ENCODE assay signal across 1 cellular context in genomic region chr10:86400705-86401587, GRCh38.
A peak's percentile ranks its signal among the peaks of the same experiment; 100 is the strongest.
TF ChIP-seq lines count a peak whose summit lies in the region.

No MANE protein-coding gene starts in this region.

TF ChIP-seq in HepG2, 621 proteins besides CTCF, POLR2A, EP300 and RAD21 (continued from another document):
- no peak for TF ChIP-seq ASH2L (IDR thresholded peaks at IDR 0.05; ENCODE audit: insufficient read length, low read depth, low read length)
- TF ChIP-seq HNF4A (CRISPR knock-in tag; IDR thresholded peaks at IDR 0.05), result no peak
- TF ChIP-seq MXD4 (CRISPR knock-in tag; IDR thresholded peaks at IDR 0.05), result no peak
- no peak for TF ChIP-seq ZSCAN30 (CRISPR knock-in tag; IDR thresholded peaks at IDR 0.05)
- TF ChIP-seq, protein P1, sequence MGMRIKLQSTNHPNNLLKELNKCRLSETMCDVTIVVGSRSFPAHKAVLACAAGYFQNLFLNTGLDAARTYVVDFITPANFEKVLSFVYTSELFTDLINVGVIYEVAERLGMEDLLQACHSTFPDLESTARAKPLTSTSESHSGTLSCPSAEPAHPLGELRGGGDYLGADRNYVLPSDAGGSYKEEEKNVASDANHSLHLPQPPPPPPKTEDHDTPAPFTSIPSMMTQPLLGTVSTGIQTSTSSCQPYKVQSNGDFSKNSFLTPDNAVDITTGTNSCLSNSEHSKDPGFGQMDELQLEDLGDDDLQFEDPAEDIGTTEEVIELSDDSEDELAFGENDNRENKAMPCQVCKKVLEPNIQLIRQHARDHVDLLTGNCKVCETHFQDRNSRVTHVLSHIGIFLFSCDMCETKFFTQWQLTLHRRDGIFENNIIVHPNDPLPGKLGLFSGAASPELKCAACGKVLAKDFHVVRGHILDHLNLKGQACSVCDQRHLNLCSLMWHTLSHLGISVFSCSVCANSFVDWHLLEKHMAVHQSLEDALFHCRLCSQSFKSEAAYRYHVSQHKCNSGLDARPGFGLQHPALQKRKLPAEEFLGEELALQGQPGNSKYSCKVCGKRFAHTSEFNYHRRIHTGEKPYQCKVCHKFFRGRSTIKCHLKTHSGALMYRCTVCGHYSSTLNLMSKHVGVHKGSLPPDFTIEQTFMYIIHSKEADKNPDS (CRISPR knock-in tag; IDR thresholded peaks at IDR 0.05), result no peak
- TF ChIP-seq TRAFD1 (CRISPR knock-in tag; IDR thresholded peaks at IDR 0.05; ENCODE audit: borderline replicate concordance), result no peak
- peak; percentile 69; the same call in 1 of the 2 replicates for TF ChIP-seq HNRNPL (IDR thresholded peaks at IDR 0.05; ENCODE audit: low read depth, low read length)
- TF ChIP-seq RXRB (CRISPR knock-in tag; IDR thresholded peaks at IDR 0.05; ENCODE audit: borderline replicate concordance), result no peak
- no peak for TF ChIP-seq ZNF572 (CRISPR knock-in tag; IDR thresholded peaks at IDR 0.05)
- no peak for TF ChIP-seq MTF2 (CRISPR knock-in tag; IDR thresholded peaks at IDR 0.05; ENCODE audit: borderline replicate concordance)
- no peak for TF ChIP-seq TEAD3 (CRISPR knock-in tag; optimal IDR thresholded peaks at IDR 0.05; ENCODE audit: borderline replicate concordance)
- peak; percentile 68; the same call in 1 of the 2 replicates for TF ChIP-seq ZNF235 (CRISPR knock-in tag; IDR thresholded peaks at IDR 0.05; ENCODE audit: borderline replicate concordance)
- TF ChIP-seq ZNF605 (CRISPR knock-in tag; IDR thresholded peaks at IDR 0.05), result 0 out of 2 replicates have a peak, but pooled peaks have one; percentile 51
- peak; percentile 95; the same call in 1 of the 2 replicates for TF ChIP-seq KDM1A (CRISPR knock-in tag; IDR thresholded peaks at IDR 0.05)
- TF ChIP-seq ZNF350 (CRISPR knock-in tag; IDR thresholded peaks at IDR 0.05; ENCODE audit: borderline replicate concordance, low read depth), result no peak
- no peak; the same call in 1 of the 2 replicates for TF ChIP-seq THAP7 (CRISPR knock-in tag; IDR thresholded peaks at IDR 0.05)
- TF ChIP-seq PHB2 (IDR thresholded peaks at IDR 0.05; ENCODE audit: partially characterized antibody), result no peak
- no peak for TF ChIP-seq RARG (CRISPR knock-in tag; IDR thresholded peaks at IDR 0.05; ENCODE audit: low read depth)
- no peak for TF ChIP-seq IRX3 (CRISPR knock-in tag; IDR thresholded peaks at IDR 0.05; ENCODE audit: borderline replicate concordance, low read depth)
- TF ChIP-seq FOXJ3 (CRISPR knock-in tag; IDR thresholded peaks at IDR 0.05; ENCODE audit: borderline replicate concordance), result no peak
- TF ChIP-seq, protein P2, sequence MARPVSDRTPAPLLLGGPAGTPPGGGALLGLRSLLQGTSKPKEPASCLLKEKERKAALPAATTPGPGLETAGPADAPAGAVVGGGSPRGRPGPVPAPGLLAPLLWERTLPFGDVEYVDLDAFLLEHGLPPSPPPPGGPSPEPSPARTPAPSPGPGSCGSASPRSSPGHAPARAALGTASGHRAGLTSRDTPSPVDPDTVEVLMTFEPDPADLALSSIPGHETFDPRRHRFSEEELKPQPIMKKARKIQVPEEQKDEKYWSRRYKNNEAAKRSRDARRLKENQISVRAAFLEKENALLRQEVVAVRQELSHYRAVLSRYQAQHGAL (CRISPR knock-in tag; IDR thresholded peaks at IDR 0.05; ENCODE audit: not compliant biosample characterization), result no peak
- 0 out of 2 replicates have a peak, but pooled peaks have one; percentile 28 for TF ChIP-seq SPEN (CRISPR knock-in tag; IDR thresholded peaks at IDR 0.05; ENCODE audit: low read depth)
- TF ChIP-seq SOX6 (IDR thresholded peaks at IDR 0.05), result no peak
- TF ChIP-seq SOX6 (CRISPR knock-in tag; IDR thresholded peaks at IDR 0.05), result no peak
- TF ChIP-seq ZNF44 (CRISPR knock-in tag; IDR thresholded peaks at IDR 0.05), result no peak
- 0 out of 2 replicates have a peak, but pooled peaks have one; percentile 4 for TF ChIP-seq ZNF556 (CRISPR knock-in tag; IDR thresholded peaks at IDR 0.05; ENCODE audit: borderline replicate concordance)
- no peak for TF ChIP-seq FOXK2 (IDR thresholded peaks at IDR 0.05)
- no peak for TF ChIP-seq HNF1B (CRISPR knock-in tag; IDR thresholded peaks at IDR 0.05)
- peak; percentile 12 for TF ChIP-seq TBX2 (CRISPR knock-in tag; IDR thresholded peaks at IDR 0.05; ENCODE audit: borderline replicate concordance)
- no peak for TF ChIP-seq KLF11 (CRISPR knock-in tag; IDR thresholded peaks at IDR 0.05)
- 0 out of 2 replicates have a peak, but pooled peaks have one; percentile 14 for TF ChIP-seq EEA1 (CRISPR knock-in tag; IDR thresholded peaks at IDR 0.05; ENCODE audit: borderline replicate concordance)
- no peak for TF ChIP-seq KAT7 (CRISPR knock-in tag; IDR thresholded peaks at IDR 0.05; ENCODE audit: borderline replicate concordance)
- no peak for TF ChIP-seq ZMYM4 (CRISPR knock-in tag; IDR thresholded peaks at IDR 0.05)
- TF ChIP-seq AKAP8 (CRISPR knock-in tag; IDR thresholded peaks at IDR 0.05), result no peak; the same call in 1 of the 2 replicates
- no peak for TF ChIP-seq ATM (IDR thresholded peaks at IDR 0.05; ENCODE audit: borderline replicate concordance)
- no peak; the same call in 1 of the 2 replicates for TF ChIP-seq IRF9 (CRISPR knock-in tag; IDR thresholded peaks at IDR 0.05; ENCODE audit: borderline replicate concordance)
- TF ChIP-seq, protein P3, sequence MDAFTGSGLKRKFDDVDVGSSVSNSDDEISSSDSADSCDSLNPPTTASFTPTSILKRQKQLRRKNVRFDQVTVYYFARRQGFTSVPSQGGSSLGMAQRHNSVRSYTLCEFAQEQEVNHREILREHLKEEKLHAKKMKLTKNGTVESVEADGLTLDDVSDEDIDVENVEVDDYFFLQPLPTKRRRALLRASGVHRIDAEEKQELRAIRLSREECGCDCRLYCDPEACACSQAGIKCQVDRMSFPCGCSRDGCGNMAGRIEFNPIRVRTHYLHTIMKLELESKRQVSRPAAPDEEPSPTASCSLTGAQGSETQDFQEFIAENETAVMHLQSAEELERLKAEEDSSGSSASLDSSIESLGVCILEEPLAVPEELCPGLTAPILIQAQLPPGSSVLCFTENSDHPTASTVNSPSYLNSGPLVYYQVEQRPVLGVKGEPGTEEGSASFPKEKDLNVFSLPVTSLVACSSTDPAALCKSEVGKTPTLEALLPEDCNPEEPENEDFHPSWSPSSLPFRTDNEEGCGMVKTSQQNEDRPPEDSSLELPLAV (CRISPR knock-in tag; conservative IDR thresholded peaks at IDR 0.05; ENCODE audit: low read depth), result no peak
